In genomic region chr7:81822811-81823210, GRCh38 we compare ENCODE assay signal across 25 cellular contexts. TPM values are rescaled to one million over a fixed set of nuclear protein-coding genes. Genes with fewer than 3 reads are reported as not detected.
"Had no signal": no experiment of that assay in that cellular context is flagged by ENCODE, and none has a peak within 500 bp of the region (broad histone marks: within the 10 kb centered on the region; RNA-seq: fewer than 3 reads in every experiment).

No MANE protein-coding gene starts in this region.

- H3K36me3 Mint-ChIP-seq: natural killer cell had no signal

- H3K36me3 ChIP-seq: esophagus squamous epithelium, lower lobe of right lung, right lobe of liver, suprapubic skin, transverse colon, upper lobe of right lung, uterus had no signal

- H3K27me3 ChIP-seq: esophagus squamous epithelium, right lobe of liver, suprapubic skin, transverse colon, upper lobe of right lung, uterus had no signal

- H3K27ac Mint-ChIP-seq: effector memory CD8-positive, alpha-beta T cell; natural killer cell; progenitor cell of endocrine pancreas; stimulated activated naive CD8-positive, alpha-beta T cell treated with anti-CD3 and anti-CD28 coated beads, Interleukin-15, amount 100 ng/mL, for 72 hours had no signal

- DNase-seq: cortex of kidney; effector memory CD8-positive, alpha-beta T cell; erythroblast; esophagus squamous epithelium; foreskin melanocyte; left ventricle myocardium superior; lower lobe of right lung; natural killer cell; occipital lobe; right lobe of liver; stimulated activated CD4-positive, alpha-beta T cell treated with anti-CD3 and anti-CD28 coated beads, Interleukin-12 subunit alpha, Interleukin-12 subunit beta, amount 100 ng/mL, for 4 hours; stimulated activated CD4-positive, alpha-beta T cell treated with anti-CD3 and anti-CD28 coated beads, Interleukin-1b, Interleukin-23, amount 100 ng/mL, for 48 hours; stimulated activated CD4-positive, alpha-beta T cell treated with anti-CD3 and anti-CD28 coated beads, Interleukin-4, amount 100 ng/mL, for 1 hour; stimulated activated CD8-positive, alpha-beta memory T cell treated with anti-CD3 and anti-CD28 coated beads, Interleukin-4, amount 100 ng/mL, for 48 hours; stimulated activated naive CD4-positive, alpha-beta T cell; stimulated activated naive CD8-positive, alpha-beta T cell treated with anti-CD3 and anti-CD28 coated beads, Interleukin-15, amount 100 ng/mL, for 72 hours; transverse colon; upper lobe of right lung; uterus had no signal

- H3K27ac ChIP-seq: esophagus squamous epithelium, lower lobe of right lung, parathyroid adenoma, right lobe of liver, suprapubic skin, transverse colon, upper lobe of right lung, uterus had no signal

- H3K9me3 Mint-ChIP-seq: stimulated activated naive CD8-positive, alpha-beta T cell treated with anti-CD3 and anti-CD28 coated beads, Interleukin-15, amount 100 ng/mL, for 72 hours had no signal

- H3K79me2 ChIP-seq: parathyroid adenoma had no signal

- H3K4me1 ChIP-seq: esophagus squamous epithelium, lower lobe of right lung, parathyroid adenoma, right lobe of liver, suprapubic skin, transverse colon, upper lobe of right lung, uterus had no signal

- H3K4me3 Mint-ChIP-seq: effector memory CD8-positive, alpha-beta T cell; natural killer cell; stimulated activated naive CD8-positive, alpha-beta T cell treated with anti-CD3 and anti-CD28 coated beads, Interleukin-15, amount 100 ng/mL, for 72 hours had no signal

- H3K4me1 Mint-ChIP-seq: natural killer cell; stimulated activated naive CD8-positive, alpha-beta T cell treated with anti-CD3 and anti-CD28 coated beads, Interleukin-15, amount 100 ng/mL, for 72 hours had no signal

- H3K4me2 ChIP-seq: smooth muscle cell had no signal

- H3K4me3 ChIP-seq: esophagus squamous epithelium, lower lobe of right lung, right lobe of liver, smooth muscle cell, suprapubic skin, transverse colon, upper lobe of right lung, uterus had no signal

- H3K9me3 ChIP-seq: esophagus squamous epithelium, lower lobe of right lung, right lobe of liver, suprapubic skin, transverse colon, upper lobe of right lung, uterus had no signal

- H2AFZ ChIP-seq: parathyroid adenoma had no signal

- H3K9ac ChIP-seq: parathyroid adenoma had no signal

- ATAC-seq: effector memory CD8-positive, alpha-beta T cell; left ventricle myocardium superior; lower lobe of right lung; natural killer cell; right lobe of liver; stimulated activated naive CD8-positive, alpha-beta T cell treated with anti-CD3 and anti-CD28 coated beads, Interleukin-15, amount 100 ng/mL, for 72 hours; upper lobe of right lung had no signal

- H3K27me3 Mint-ChIP-seq: effector memory CD8-positive, alpha-beta T cell; progenitor cell of endocrine pancreas; stimulated activated naive CD8-positive, alpha-beta T cell treated with anti-CD3 and anti-CD28 coated beads, Interleukin-15, amount 100 ng/mL, for 72 hours had no signal

RNA-seq across cellular contexts. Expression of gene HGF, which starts 53.0 kb away (rescaled TPM):
- total RNA-seq: progenitor cell of endocrine pancreas had no signal
- polyA plus RNA-seq: keratinocyte, neural cell had no signal
